ENCODE assay signal across 36 cellular contexts in the genomic region with DNA sequence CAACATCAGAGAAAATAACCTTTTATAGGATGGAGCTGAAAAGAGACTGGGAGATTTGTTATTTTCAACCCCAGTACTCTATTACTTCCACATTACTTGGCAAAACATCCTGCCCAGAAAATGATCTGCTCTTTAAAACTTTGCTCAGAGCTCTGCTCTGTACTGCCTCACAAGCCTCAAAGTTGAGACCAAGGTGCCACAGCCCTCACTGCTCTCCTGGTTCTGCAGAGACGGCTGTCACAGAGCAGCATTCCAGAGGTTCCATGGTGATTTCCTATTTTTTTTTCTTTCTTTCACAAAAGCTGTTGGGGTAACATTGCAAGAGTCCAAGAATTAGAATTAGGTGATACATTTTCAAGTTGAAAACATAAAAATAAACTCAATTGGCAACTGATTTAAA.
"Had no signal": no experiment of that assay in that cellular context is flagged by ENCODE, and none has a peak within 500 bp of the region (broad histone marks: within the 10 kb centered on the region; RNA-seq: fewer than 3 reads in every experiment).

No MANE protein-coding gene starts in this region.

- H3K27ac ChIP-seq: body of pancreas, breast epithelium, PC-9, RWPE1, VCaP had no signal

- H3K9me3 ChIP-seq: body of pancreas, breast epithelium had no signal

- H3K4me2 ChIP-seq: PC-9 had no signal

- H3K4me3 Mint-ChIP-seq: activated B cell treated with CpG ODN at 0.5 μM for 24 hours; activated CD4-positive, alpha-beta memory T cell treated with anti-CD3 and anti-CD28 coated beads for 36 hours; activated naive CD8-positive, alpha-beta T cell treated with anti-CD3 and anti-CD28 coated beads for 36 hours; activated T-cell treated with anti-CD3 and anti-CD28 coated beads, Interleukin-2, amount 50 U/mL, for 4 hours; activated T-helper 1 cell treated with anti-CD3 and anti-CD28 coated beads, Interleukin-12 subunit alpha, Interleukin-12 subunit beta, Interleukin-2, Interleukin-4 antibody, amounts not matched to agents 30 ng/mL and 10 ng/mL and 1 ng/mL, durations not matched to agents 14 hours and 24 hours and 36 hours had no signal

- H3K4me1 Mint-ChIP-seq: activated B cell treated with CpG ODN at 0.5 μM for 24 hours; activated naive CD8-positive, alpha-beta T cell treated with anti-CD3 and anti-CD28 coated beads for 36 hours had no signal

- H2AFZ ChIP-seq: PC-9 had no signal

- H3K4me1 ChIP-seq: body of pancreas, breast epithelium had no signal

- ATAC-seq: activated T-cell treated with anti-CD3 and anti-CD28 coated beads, Interleukin-2, amount 50 U/mL, for 4 hours; body of pancreas; K562; Right ventricle myocardium inferior had no signal

- H3K27ac Mint-ChIP-seq: activated B cell treated with CpG ODN at 0.5 μM for 24 hours; activated CD4-positive, alpha-beta memory T cell treated with anti-CD3 and anti-CD28 coated beads for 36 hours; activated naive CD8-positive, alpha-beta T cell treated with anti-CD3 and anti-CD28 coated beads for 36 hours; activated T-helper 1 cell treated with anti-CD3 and anti-CD28 coated beads, Interleukin-12 subunit alpha, Interleukin-12 subunit beta, Interleukin-2, Interleukin-4 antibody, amounts not matched to agents 30 ng/mL and 10 ng/mL and 1 ng/mL, durations not matched to agents 14 hours and 24 hours and 36 hours had no signal

- DNase-seq: activated B cell treated with CpG ODN at 0.5 μM for 24 hours; activated CD4-positive, alpha-beta memory T cell treated with anti-CD3 and anti-CD28 coated beads for 36 hours; activated CD4-positive, alpha-beta T cell treated with anti-CD3 and anti-CD28 coated beads for 4 hours; activated CD4-positive, alpha-beta T cell treated with anti-CD3 and anti-CD28 coated beads, Interleukin-2, amount 50 U/mL, for 1 hour; activated CD4-positive, CD25-positive, alpha-beta regulatory T cell treated with anti-CD3 and anti-CD28 coated beads, Interleukin-2, amount 50 U/mL, for 72 hours; activated CD8-positive, alpha-beta memory T cell treated with anti-CD3 and anti-CD28 coated beads, Interleukin-2, amount 50 U/mL, for 4 hours; activated naive CD4-positive, alpha-beta T cell treated with anti-CD3 and anti-CD28 coated beads, Interleukin-2, amount 50 U/mL, for 16 hours; activated naive CD8-positive, alpha-beta T cell treated with anti-CD3 and anti-CD28 coated beads for 36 hours; activated T-cell treated with anti-CD3 and anti-CD28 coated beads for 4 hours; activated T-cell treated with anti-CD3 and anti-CD28 coated beads, Interleukin-2, amount 50 U/mL, for 4 hours; amniotic stem cell; aorta; body of pancreas; Karpas-422; NCI-H1048; NCI-H1105 treated with DMSO at 0.1 percent for 48 hours; NCI-H1436; NCI-H1694; NCI-H1930; NCI-H2171; NCI-H510A; NCI-H526; NCI-H748 treated with DMSO at 0.1 percent for 48 hours; NK-92 treated with Interleukin-12 subunit alpha and Interleukin-12 subunit beta, amount 100 ng/mL, for 24 hours; PC-9; SIG-M5; SW 1271; T-helper 1 cell; T-helper 2 cell; T-helper 9 cell had no signal

- H3K27me3 Mint-ChIP-seq: activated B cell treated with CpG ODN at 0.5 μM for 24 hours; activated CD4-positive, alpha-beta memory T cell treated with anti-CD3 and anti-CD28 coated beads for 36 hours; activated naive CD8-positive, alpha-beta T cell treated with anti-CD3 and anti-CD28 coated beads for 36 hours had no signal

- H3K9me3 Mint-ChIP-seq: activated B cell treated with CpG ODN at 0.5 μM for 24 hours; activated CD4-positive, alpha-beta memory T cell treated with anti-CD3 and anti-CD28 coated beads for 36 hours; activated naive CD8-positive, alpha-beta T cell treated with anti-CD3 and anti-CD28 coated beads for 36 hours; activated T-cell treated with anti-CD3 and anti-CD28 coated beads, Interleukin-2, amount 50 U/mL, for 4 hours; activated T-helper 1 cell treated with anti-CD3 and anti-CD28 coated beads, Interleukin-12 subunit alpha, Interleukin-12 subunit beta, Interleukin-2, Interleukin-4 antibody, amounts not matched to agents 30 ng/mL and 10 ng/mL and 1 ng/mL, durations not matched to agents 14 hours and 24 hours and 36 hours had no signal

- H3K27me3 ChIP-seq: body of pancreas, breast epithelium had no signal

- H3K4me3 ChIP-seq: body of pancreas, breast epithelium, K562, PC-9 had no signal

- H3K36me3 ChIP-seq: breast epithelium had no signal
